ENCODE assay signal across 8 cellular contexts in genomic region chr12:93767524-93767863, GRCh38.
DNase-seq lines count a peak whose midpoint lies in the region; ATAC-seq and TF ChIP-seq lines count a peak whose summit lies in the region.

No MANE protein-coding gene starts in this region.

- TF ChIP-seq CTCF in adrenal gland (IDR thresholded peaks at IDR 0.05), result no peak

- no peaks in the 10 kb centered on the region for H3K36me3 ChIP-seq in CD4-positive, alpha-beta memory T cell (ENCODE audit: insufficient read depth, low read length)
- no peaks in the 10 kb centered on the region for H3K36me3 ChIP-seq in adrenal gland (replicated peaks in 1 of 2)

- H3K4me1 Mint-ChIP-seq in CD4-positive, alpha-beta memory T cell, result peaks cover 23 to 37% (median 29%) of the 10 kb centered on the region in 4 donors
- peaks cover 31 to 40% of the 10 kb centered on the region in 2 donors for H3K4me1 Mint-ChIP-seq in natural killer cell treated with Interleukin-12 subunit alpha and Interleukin-12 subunit beta and Interleukin-15 and Interleukin-18, amount 100 ng/mL, for 72 hours (ENCODE audit: low read depth in 2 of 2)

- H3K9me3 Mint-ChIP-seq in CD4-positive, alpha-beta memory T cell, result peaks cover 0 to 2% (median 0%) of the 10 kb centered on the region in 8 donors
- H3K9me3 Mint-ChIP-seq in natural killer cell treated with Interleukin-12 subunit alpha and Interleukin-12 subunit beta and Interleukin-15 and Interleukin-18, amount 100 ng/mL, for 72 hours, result no peaks in the 10 kb centered on the region

- peak overlapping the region in 3 of 8 donors; percentile 11 to 60 (median 21) for H3K4me3 Mint-ChIP-seq in CD4-positive, alpha-beta memory T cell
- H3K4me3 Mint-ChIP-seq in natural killer cell treated with Interleukin-12 subunit alpha and Interleukin-12 subunit beta and Interleukin-15 and Interleukin-18, amount 100 ng/mL, for 72 hours, result peak overlapping the region; percentile 67

- H3K27ac ChIP-seq in CD4-positive, alpha-beta memory T cell (ENCODE audit: low read depth, low read length), result no peak overlapping the region
- peak overlapping the region in 4 of 5 donors; percentile 35 to 64 (median 60) for H3K27ac ChIP-seq in adrenal gland

- no peak overlapping the region for H3K4me3 ChIP-seq in CD4-positive, alpha-beta memory T cell (ENCODE audit: low read length in 2 of 2)
- no peak overlapping the region for H3K4me3 ChIP-seq in adrenal gland

- intact Hi-C loops in CD4-positive, alpha-beta memory T cell (cut with micrococcal nuclease), result loop anchor here (1.0 to 5.0 kb wide), 3 partner anchors 265 to 334 kb away; no protein-coding TSS in a partner anchor
- intact Hi-C loops in adrenal gland (cut with DNase I), result no loop called here

- H3K27me3 ChIP-seq in CD4-positive, alpha-beta memory T cell (ENCODE audit: insufficient read depth, low read length), result no peaks in the 10 kb centered on the region
- H3K27me3 ChIP-seq in adrenal gland, result no peaks in the 10 kb centered on the region

- peak in 1 of 5 donors; percentile 11 for DNase-seq in CD4-positive, alpha-beta memory T cell
- DNase-seq in LHCN-M2 (ENCODE audit: low read depth) (peak; percentile 36), adrenal gland (no peak), NCI-H2029 (lab: John Stamatoyannopoulos, UW) (no peak), NCI-H2227 treated with DMSO at 0.1 percent for 48 hours (lab: John Stamatoyannopoulos, UW) (no peak), medulla oblongata (ENCODE audit: extremely low spot score) (no peak)
- DNase-seq in natural killer cell treated with Interleukin-12 subunit alpha and Interleukin-12 subunit beta and Interleukin-15 and Interleukin-18, amount 100 ng/mL, for 72 hours (ENCODE audit: low spot score), result no peak

- no peaks in the 10 kb centered on the region for H3K9me3 ChIP-seq in CD4-positive, alpha-beta memory T cell (ENCODE audit: control insufficient read depth in 1 of 2, low read length in 2 of 2)
- no peaks in the 10 kb centered on the region for H3K9me3 ChIP-seq in adrenal gland (replicated peaks in 1 of 3)

- no peaks in the 10 kb centered on the region for H3K36me3 Mint-ChIP-seq in CD4-positive, alpha-beta memory T cell
- H3K36me3 Mint-ChIP-seq in natural killer cell treated with Interleukin-12 subunit alpha and Interleukin-12 subunit beta and Interleukin-15 and Interleukin-18, amount 100 ng/mL, for 72 hours, result no peaks in the 10 kb centered on the region

- CTCF ChIA-PET in CD4-positive, alpha-beta memory T cell (lab: Charles Lee; ENCODE audit: partially characterized antibody), result interaction anchor here (0.6 to 7.0 kb wide), 12 partner anchors 8 to 334 kb away, joined by 3 to 158 read pairs (median 4); no protein-coding TSS in a partner anchor

- ATAC-seq in natural killer cell treated with Interleukin-12 subunit alpha and Interleukin-12 subunit beta and Interleukin-15 and Interleukin-18, amount 100 ng/mL, for 72 hours, result peak; percentile 66 to 84
- no peak for ATAC-seq in HG02571 (IDR thresholded peaks at IDR 0.05; ENCODE audit: unreplicated experiment)

- POLR2A ChIA-PET in CD4-positive, alpha-beta memory T cell (lab: Charles Lee; ENCODE audit: partially characterized antibody), result interaction anchor here (0.9 to 2.9 kb wide), 4 partner anchors 18 to 334 kb away, joined by 3 to 18 read pairs (median 4); no protein-coding TSS in a partner anchor

- TF ChIP-seq POLR2A in adrenal gland (IDR thresholded peaks at IDR 0.05), result no peak

- peaks cover 29% of the 10 kb centered on the region for H3K4me1 ChIP-seq in CD4-positive, alpha-beta memory T cell (ENCODE audit: insufficient read depth, low read length)
- H3K4me1 ChIP-seq in adrenal gland (replicated peaks in 1 of 2), result peaks cover 14 to 48% of the 10 kb centered on the region in 2 donors

- peak overlapping the region in 5 of 7 donors; percentile 2 to 83 (median 12) for H3K27ac Mint-ChIP-seq in CD4-positive, alpha-beta memory T cell
- peak overlapping the region; percentile 18 to 46 for H3K27ac Mint-ChIP-seq in natural killer cell treated with Interleukin-12 subunit alpha and Interleukin-12 subunit beta and Interleukin-15 and Interleukin-18, amount 100 ng/mL, for 72 hours

- H3K27me3 Mint-ChIP-seq in CD4-positive, alpha-beta memory T cell, result no peaks in the 10 kb centered on the region
- H3K27me3 Mint-ChIP-seq in natural killer cell treated with Interleukin-12 subunit alpha and Interleukin-12 subunit beta and Interleukin-15 and Interleukin-18, amount 100 ng/mL, for 72 hours, result no peaks in the 10 kb centered on the region
